8 cellular contexts compared by ENCODE assay signal in the genomic region with DNA sequence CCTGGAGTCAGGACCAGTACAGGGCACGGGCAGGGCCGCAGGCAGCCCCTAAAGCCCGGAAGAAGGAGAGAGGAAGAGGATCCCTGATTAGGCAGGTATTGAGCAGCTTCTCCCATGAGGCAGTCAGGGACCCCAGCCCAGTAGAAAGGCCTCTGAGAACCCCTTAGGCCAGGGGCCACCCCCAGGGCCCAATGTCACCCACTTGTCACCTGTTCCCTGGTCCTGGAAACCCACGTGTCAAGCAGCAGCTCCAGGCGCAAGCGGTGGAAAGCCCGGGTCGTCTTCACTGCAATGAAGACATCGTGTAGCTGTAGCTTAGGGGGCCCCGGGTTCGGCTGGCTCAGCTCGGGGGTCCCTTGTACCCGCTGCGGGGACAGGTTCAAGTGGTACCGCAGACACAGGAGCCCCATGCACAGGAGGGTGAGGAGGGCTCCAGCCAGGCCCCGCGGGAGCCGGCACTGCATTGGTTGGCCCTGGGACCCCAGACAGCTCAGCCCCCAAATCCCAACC. TPM values are rescaled to one million over a fixed set of nuclear protein-coding genes. Genes with fewer than 3 reads are reported as not detected.
DNase-seq lines count a peak whose midpoint lies in the region; ATAC-seq and TF ChIP-seq lines count a peak whose summit lies in the region.

No MANE protein-coding gene starts in this region.

- POLR2A ChIA-PET in OCI-LY7 (lab: Charles Lee), result interaction anchor here (1.1 to 1.2 kb wide), 2 partner anchors 13 to 203 kb away, joined by 3 to 4 read pairs; a partner anchor contains a TSS

- peaks cover 58% of the 10 kb centered on the region for H3K4me1 ChIP-seq in OCI-LY7 (ENCODE audit: insufficient read depth, low read length, poor library complexity, severe bottlenecking)

- CTCF ChIA-PET in OCI-LY7 (lab: Charles Lee; ENCODE audit: unreplicated experiment), result interaction anchor here (0.8 to 1.8 kb wide), 5 partner anchors 10 to 158 kb away, joined by 3 to 14 read pairs (median 3); no protein-coding TSS in a partner anchor

- H3K4me2 ChIP-seq in OCI-LY7 (ENCODE audit: low read length), result peak overlapping the region; percentile 77

- TF ChIP-seq CTCF in OCI-LY7 (conservative IDR thresholded peaks at IDR 0.05; ENCODE audit: low read length) (no peak), coronary artery (IDR thresholded peaks at IDR 0.05) (no peak)

- TSS peak; percentile 85 for BruUV-seq in OCI-LY7 (replicated peaks; lab: Mats Ljungman, UMichigan)

- peaks cover 39% of the 10 kb centered on the region for H3K36me3 ChIP-seq in OCI-LY7 (ENCODE audit: insufficient read depth, low read length)

- DNase-seq in OCI-LY7 (ENCODE audit: low spot score) (peak; percentile 66), coronary artery (ENCODE audit: low spot score) (no peak), RKO (ENCODE audit: low spot score) (no peak), NCI-H187 (lab: John Stamatoyannopoulos, UW) (no peak), head of caudate nucleus (no peak), COLO668 (lab: John Stamatoyannopoulos, UW; ENCODE audit: unreplicated experiment) (no peak)
- peak; percentile 44 for DNase-seq in stimulated activated CD4-positive, alpha-beta T cell treated with anti-CD3 and anti-CD28 coated beads, Interleukin-15, amount 100 ng/mL, for 24 hours

- H2AFZ ChIP-seq in OCI-LY7 (ENCODE audit: low read length), result no peak overlapping the region

- peak; percentile 21 for ATAC-seq in GM21528 (IDR thresholded peaks at IDR 0.05; ENCODE audit: low FRiP score, unreplicated experiment)

- intact Hi-C loops in OCI-LY7 (cut with micrococcal nuclease; ENCODE audit: unreplicated experiment), result loop anchor here (1.0 kb wide), 1 partner anchor 9 kb away; no protein-coding TSS in a partner anchor
- intact Hi-C loops in head of caudate nucleus (cut with DNase I), result no loop called here

- peak overlapping the region; percentile 80 for H3K4me3 ChIP-seq in OCI-LY7 (ENCODE audit: low read depth, low read length, poor library complexity, severe bottlenecking)
- peak overlapping the region; percentile 64 for H3K4me3 ChIP-seq in coronary artery

- H3K27ac ChIP-seq in OCI-LY7 (ENCODE audit: low read depth, low read length, poor library complexity, severe bottlenecking) (peak overlapping the region; percentile 91), coronary artery (peak overlapping the region in 1 of 2 donors; percentile 79)

- no peaks in the 10 kb centered on the region for H3K9me3 ChIP-seq in OCI-LY7 (ENCODE audit: low read length)

- H3K9me2 ChIP-seq in OCI-LY7 (ENCODE audit: insufficient read depth, low read length), result no peaks in the 10 kb centered on the region

- 0 out of 2 replicates have a peak, but pooled peaks cover 5% of the 10 kb centered on the region for H4K20me1 ChIP-seq in OCI-LY7 (ENCODE audit: insufficient read depth, low read length)

- H3K79me2 ChIP-seq in OCI-LY7 (ENCODE audit: insufficient read depth, low read depth, low read length), result peaks cover 54% of the 10 kb centered on the region

RNA-seq across cellular contexts. Expression of a gene that starts 0.4 kb away (rescaled TPM):
- 174 and 225 TPM in 2 replicates for total RNA-seq in OCI-LY7 (2014; rRNA removed; shearing (Covaris generic))
- total RNA-seq in OCI-LY7 (2022), result 215 and 235 TPM in 2 replicates

RNA-seq across cellular contexts. Expression of a gene that starts 33.4 kb away (rescaled TPM):
- 3.3 and 4.0 TPM in 2 replicates for total RNA-seq in OCI-LY7 (2014; rRNA removed; shearing (Covaris generic))
- 2.8 and 3.1 TPM in 2 replicates for total RNA-seq in OCI-LY7 (2022)

RNA-seq across cellular contexts. Expression of a gene that starts 58.5 kb away (rescaled TPM):
- 0.63 and 0.82 TPM in 2 replicates for total RNA-seq in OCI-LY7 (2014; rRNA removed; shearing (Covaris generic))
- total RNA-seq in OCI-LY7 (2022), result 0.83 and 1.8 TPM in 2 replicates

Comparison
In these comparisons a context has a peak if more than half of its experiments do, and no peak if none do; other contexts are left out.
1. DNase-seq: peak in OCI-LY7 (single experiment) and stimulated activated CD4-positive, alpha-beta T cell treated with anti-CD3 and anti-CD28 coated beads, Interleukin-15, amount 100 ng/mL, for 24 hours (single experiment); none in coronary artery (single experiment), RKO (single experiment), NCI-H187 (0 of 2), head of caudate nucleus (0 of 42) and COLO668 (single experiment).